In the genomic region with DNA sequence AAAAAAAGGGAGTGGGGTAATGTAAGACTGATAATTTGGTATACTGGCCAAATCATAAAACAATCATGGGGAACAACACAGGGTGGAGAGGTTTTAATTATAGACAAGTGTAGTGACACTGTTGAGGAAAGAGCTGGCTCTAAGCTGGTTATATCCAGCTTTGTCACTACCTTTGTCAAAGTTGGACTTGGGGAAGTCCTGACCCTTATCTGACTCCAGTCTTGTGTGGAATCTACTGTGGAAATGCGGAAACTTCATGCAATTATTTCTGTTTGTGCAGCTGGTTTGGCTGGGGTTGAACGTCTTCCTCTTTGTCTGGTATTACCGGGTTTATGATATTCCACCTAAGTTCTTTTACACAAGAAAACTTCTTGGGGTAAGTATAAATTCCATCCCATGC, we compare ENCODE assay signal across 20 cellular contexts. TPM values are rescaled to one million over a fixed set of nuclear protein-coding genes. Genes with fewer than 3 reads are reported as not detected.
DNase-seq lines count a peak whose midpoint lies in the region; ATAC-seq and TF ChIP-seq lines count a peak whose summit lies in the region.
"Had no signal": no experiment of that assay in that cellular context is flagged by ENCODE, and none has a peak within 500 bp of the region (broad histone marks: within the 10 kb centered on the region; RNA-seq: fewer than 3 reads in every experiment).

No MANE protein-coding gene starts in this region.

- no peak for TF ChIP-seq CTCF in GM12864 (IDR thresholded peaks at IDR 0.05; ENCODE audit: low read depth, low read length, missing control alignments)
- TF ChIP-seq CTCF in SU-DHL-6 (IDR thresholded peaks at IDR 0.05; ENCODE audit: insufficient read depth, low read length, poor library complexity, severe bottlenecking): no peak
- no peak for TF ChIP-seq CTCF in spleen (IDR thresholded peaks at IDR 0.05 in 8 of 11, conservative IDR thresholded peaks at IDR 0.05 in 3 of 11)

- peaks cover 0 to 56% (median 6%) of the 10 kb centered on the region in 6 donors for H3K4me1 ChIP-seq in spleen
- H3K4me1 ChIP-seq: breast epithelium, Peyer's patch had no signal

- H3K4me2 ChIP-seq in SU-DHL-6 (ENCODE audit: low read depth, low read length, poor library complexity, severe bottlenecking): peak overlapping the region; percentile 73

- TF ChIP-seq POLR2A in spleen (IDR thresholded peaks at IDR 0.05): no peak

- 54 to 68% (median 61%) methylated on average over 3 of the region's 3 CpGs for WGBS in spleen, 5 donors

- intact Hi-C loops in spleen (cut with DNase I; ENCODE audit: low total_unique reads): no loop called here

- H3K79me2 ChIP-seq in SU-DHL-6 (ENCODE audit: insufficient read depth, low read length): peaks cover 15% of the 10 kb centered on the region; the same call in 1 of the 2 replicates

- H2AFZ ChIP-seq in SU-DHL-6 (ENCODE audit: low read depth, low read length, severe bottlenecking): no peak overlapping the region

- H3K9me3 ChIP-seq in SU-DHL-6 (ENCODE audit: insufficient read depth, low read length) (no peaks in the 10 kb centered on the region), spleen (no peaks in the 10 kb centered on the region)
- H3K9me3 ChIP-seq: breast epithelium, heart right ventricle, Peyer's patch had no signal

- ATAC-seq in HG02610 (IDR thresholded peaks at IDR 0.05; ENCODE audit: unreplicated experiment): peak; percentile 28
- ATAC-seq in GM21717 (IDR thresholded peaks at IDR 0.05; ENCODE audit: unreplicated experiment): no peak
- ATAC-seq: heart right ventricle, sciatic nerve had no signal

- DNase-seq in GM12864 (ENCODE audit: low read depth) (no peak), spleen (no peak), ureter (ENCODE audit: low spot score) (no peak)
- DNase-seq in activated CD4-positive, alpha-beta T cell treated with anti-CD3 and anti-CD28 coated beads for 48 hours: no peak
- DNase-seq: activated CD4-positive, alpha-beta T cell treated with anti-CD3 and anti-CD28 coated beads, Interleukin-2, amount 50 U/mL, for 48 hours; activated naive CD8-positive, alpha-beta T cell treated with anti-CD3 and anti-CD28 coated beads, Interleukin-2, amount 10 ng/mL, durations not matched to agents 7 days and 5 days; activated T-cell treated with anti-CD3 and anti-CD28 coated beads, Interleukin-2, amount 50 U/mL, for 48 hours; AML-193; DMS153; heart right ventricle; midbrain; NCI-H2081 treated with DMSO at 0.1 percent for 48 hours; NCI-H526; Peyer's patch; stimulated activated CD4-positive, alpha-beta T cell treated with anti-CD3 and anti-CD28 coated beads, Interleukin-1b, Interleukin-23, amount 100 ng/mL, for 48 hours had no signal

- peaks cover 36% of the 10 kb centered on the region for H3F3A ChIP-seq in SU-DHL-6 (ENCODE audit: insufficient read depth)

- peak overlapping the region; percentile 54 for H3K9ac ChIP-seq in SU-DHL-6 (ENCODE audit: low read length)

- peak overlapping the region; percentile 95 for H3K27ac ChIP-seq in SU-DHL-6 (ENCODE audit: low read depth, low read length)
- peak overlapping the region in 7 of 8 donors; percentile 55 to 88 (median 70) for H3K27ac ChIP-seq in spleen
- H3K27ac ChIP-seq: breast epithelium had no signal

- H3K36me3 ChIP-seq in SU-DHL-6 (ENCODE audit: low read length) (no peaks in the 10 kb centered on the region), spleen (peaks cover 0 to 8% (median 0%) of the 10 kb centered on the region in 6 donors)
- H3K36me3 ChIP-seq: breast epithelium, heart right ventricle, Peyer's patch had no signal

- H3K27me3 ChIP-seq in SU-DHL-6 (ENCODE audit: low read length): no peaks in the 10 kb centered on the region
- H3K27me3 ChIP-seq in spleen (replicated peaks in 1 of 7): no peaks in the 10 kb centered on the region
- H3K27me3 ChIP-seq: Peyer's patch had no signal

- H4K20me1 ChIP-seq in SU-DHL-6 (ENCODE audit: low read depth, low read length): no peaks in the 10 kb centered on the region

- no peaks in the 10 kb centered on the region for H3K9me2 ChIP-seq in SU-DHL-6 (replicated peaks; ENCODE audit: insufficient read depth, low read length)

- H3K4me3 ChIP-seq in GM12864 (ENCODE audit: low read depth, low read length) (peak overlapping the region; percentile 56), SU-DHL-6 (ENCODE audit: insufficient read depth, low read length, poor library complexity, severe bottlenecking) (peak overlapping the region; percentile 46), spleen (peak overlapping the region in 7 of 8 donors; percentile 17 to 65 (median 33))

RNA-seq across cellular contexts. Expression of a gene that starts 1.9 kb away (rescaled TPM):
- total RNA-seq in spleen: 100 to 1,000 TPM; 129 to 231 (median 200) TPM
- polyA plus RNA-seq in spleen: 10 to 100 TPM; 30.5 to 38.7 (median 35.5) TPM
- 13.7 TPM for total RNA-seq in ureter
